1 cellular context compared by ENCODE assay signal in the genomic region with DNA sequence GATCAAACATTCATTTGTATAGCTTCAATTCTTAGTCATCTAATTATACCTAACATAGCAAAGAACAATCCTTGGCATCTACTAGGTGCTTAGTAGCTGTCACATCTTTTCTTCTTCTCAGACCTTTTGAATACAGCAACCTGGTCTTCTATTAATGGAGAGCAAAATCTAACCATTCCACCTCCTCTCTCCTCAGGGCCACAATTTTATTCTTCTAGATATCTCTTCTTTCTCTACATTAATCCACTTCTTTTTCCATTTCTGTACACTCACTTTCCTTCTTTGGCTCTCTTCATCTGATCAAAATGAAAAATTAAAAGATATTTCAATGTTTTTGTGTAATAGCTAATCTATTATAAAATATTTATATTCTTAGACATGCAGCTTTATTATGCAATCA.
TF ChIP-seq lines count a peak whose summit lies in the region.

No MANE protein-coding gene starts in this region.

TF ChIP-seq in K562, 482 proteins besides CTCF, POLR2A, EP300 and RAD21:
- no peak for TF ChIP-seq ZNF354B (CRISPR knock-in tag; IDR thresholded peaks at IDR 0.05)
- TF ChIP-seq, protein P1, sequence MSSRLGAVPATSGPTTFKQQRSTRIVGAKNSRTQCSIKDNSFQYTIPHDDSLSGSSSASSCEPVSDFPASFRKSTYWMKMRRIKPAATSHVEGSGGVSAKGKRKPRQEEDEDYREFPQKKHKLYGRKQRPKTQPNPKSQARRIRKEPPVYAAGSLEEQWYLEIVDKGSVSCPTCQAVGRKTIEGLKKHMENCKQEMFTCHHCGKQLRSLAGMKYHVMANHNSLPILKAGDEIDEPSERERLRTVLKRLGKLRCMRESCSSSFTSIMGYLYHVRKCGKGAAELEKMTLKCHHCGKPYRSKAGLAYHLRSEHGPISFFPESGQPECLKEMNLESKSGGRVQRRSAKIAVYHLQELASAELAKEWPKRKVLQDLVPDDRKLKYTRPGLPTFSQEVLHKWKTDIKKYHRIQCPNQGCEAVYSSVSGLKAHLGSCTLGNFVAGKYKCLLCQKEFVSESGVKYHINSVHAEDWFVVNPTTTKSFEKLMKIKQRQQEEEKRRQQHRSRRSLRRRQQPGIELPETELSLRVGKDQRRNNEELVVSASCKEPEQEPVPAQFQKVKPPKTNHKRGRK (tag; IDR thresholded peaks at IDR 0.05): peak; percentile 67; the same call in 1 of the 2 replicates
- no peak for TF ChIP-seq EHMT2 (IDR thresholded peaks at IDR 0.05)
- no peak for TF ChIP-seq DDX20 (tag; IDR thresholded peaks at IDR 0.05; ENCODE audit: low read depth)
- TF ChIP-seq PRMT5 (CRISPR knock-in tag; IDR thresholded peaks at IDR 0.05): no peak
TF ChIP-seq in K562: peak in this region for 1.
